ENCODE assay signal across 8 cellular contexts in genomic region chr14:24160499-24160849, GRCh38. TPM values are rescaled to one million over a fixed set of nuclear protein-coding genes. Genes with fewer than 3 reads are reported as not detected.
DNase-seq lines count a peak whose midpoint lies in the region; ATAC-seq, FAIRE-seq and TF ChIP-seq lines count a peak whose summit lies in the region.

No MANE protein-coding gene starts in this region.

- peak overlapping the region; percentile 98 for H3K27ac Mint-ChIP-seq in CD4-positive, alpha-beta T cell

- ATAC-seq in CD4-positive, alpha-beta T cell (ENCODE audit: poor library complexity) = no peak
- no peak for ATAC-seq in GM21526 (IDR thresholded peaks at IDR 0.05; ENCODE audit: low FRiP score, unreplicated experiment)
- ATAC-seq in GM21717 (IDR thresholded peaks at IDR 0.05; ENCODE audit: unreplicated experiment) = no peak

- peaks cover 55% of the 10 kb centered on the region for H3K4me1 Mint-ChIP-seq in CD4-positive, alpha-beta T cell (ENCODE audit: low read depth)

- H2AFZ ChIP-seq in parathyroid adenoma = peak overlapping the region; percentile 43

- H3K9ac ChIP-seq in parathyroid adenoma = no peak overlapping the region

- peaks cover 75% of the 10 kb centered on the region for H3K36me3 ChIP-seq in KOPT-K1 (ENCODE audit: insufficient read depth, low read length)
- peaks cover 67% of the 10 kb centered on the region for H3K36me3 ChIP-seq in effector memory CD4-positive, alpha-beta T cell (ENCODE audit: control insufficient read depth, insufficient read depth, low read length)
- H3K36me3 ChIP-seq in parathyroid adenoma (ENCODE audit: control insufficient read depth, insufficient read depth, low read length) = no peaks in the 10 kb centered on the region

- peaks cover 87% of the 10 kb centered on the region for H3K36me3 Mint-ChIP-seq in CD4-positive, alpha-beta T cell (ENCODE audit: low read depth)

- no peaks in the 10 kb centered on the region for H3K27me3 ChIP-seq in CD4-positive, alpha-beta T cell (ENCODE audit: control insufficient read depth, insufficient read depth, low read length)
- H3K27me3 ChIP-seq in effector memory CD4-positive, alpha-beta T cell (replicated peaks; ENCODE audit: control insufficient read depth, insufficient read depth, low read length, poor library complexity, severe bottlenecking) = no peaks in the 10 kb centered on the region
- H3K27me3 ChIP-seq in parathyroid adenoma (ENCODE audit: control insufficient read depth, insufficient read depth, low read length) = no peaks in the 10 kb centered on the region

- intact Hi-C loops in CD4-positive, alpha-beta T cell (cut with DNase I, micrococcal nuclease) = loop anchor here (1.0 to 5.0 kb wide), 5 partner anchors 12 to 148 kb away; partner anchors contain the start of genes CHMP4A (in 1 of the 2), DCAF11 (in 1 of the 2), NRL (in 1 of the 2) and PSME1 (in 1 of the 2)

- peak overlapping the region; percentile 97 for H3K27ac ChIP-seq in CD4-positive, alpha-beta T cell (ENCODE audit: low read depth, low read length)
- H3K27ac ChIP-seq in KOPT-K1 (ENCODE audit: low read depth, low read length, poor library complexity, severe bottlenecking) = peak overlapping the region; percentile 77
- H3K27ac ChIP-seq in effector memory CD4-positive, alpha-beta T cell (ENCODE audit: insufficient read depth, low read length, poor library complexity, severe bottlenecking) = peak overlapping the region; percentile 97
- peak overlapping the region; percentile 83 for H3K27ac ChIP-seq in parathyroid adenoma

- H3K9me3 ChIP-seq in CD4-positive, alpha-beta T cell (ENCODE audit: control insufficient read depth, low read length) = no peaks in the 10 kb centered on the region
- H3K9me3 ChIP-seq in KOPT-K1 (ENCODE audit: insufficient read depth, low read length, poor library complexity, severe bottlenecking) = no peaks in the 10 kb centered on the region
- H3K9me3 ChIP-seq in effector memory CD4-positive, alpha-beta T cell (ENCODE audit: control insufficient read depth, low read length) = no peaks in the 10 kb centered on the region
- no peaks in the 10 kb centered on the region for H3K9me3 ChIP-seq in parathyroid adenoma (ENCODE audit: control insufficient read depth, low read length)

- peaks cover 5% of the 10 kb centered on the region for H3K79me2 ChIP-seq in parathyroid adenoma

- DNase-seq in CD4-positive, alpha-beta T cell = no peak
- DNase-seq in effector memory CD4-positive, alpha-beta T cell = no peak
- DNase-seq in NCI-H510A treated with DMSO at 0.1 percent for 48 hours (lab: John Stamatoyannopoulos, UW) (no peak), frontal cortex (ENCODE audit: low spot score in 2 of 2) (no peak)

- H3K9me3 Mint-ChIP-seq in CD4-positive, alpha-beta T cell = no peaks in the 10 kb centered on the region

- CTCF ChIA-PET in CD4-positive, alpha-beta T cell (lab: Charles Lee) = interaction anchor here (0.6 to 3.1 kb wide), 30 partner anchors 10 to 572 kb away, joined by 3 to 33 read pairs (median 6); partner anchors contain the start of genes CARMIL3, CHMP4A, DCAF11 and EMC9

- no peaks in the 10 kb centered on the region for H3K27me3 Mint-ChIP-seq in CD4-positive, alpha-beta T cell

- no peak overlapping the region for H3K4me2 ChIP-seq in parathyroid adenoma (ENCODE audit: low read length)

- peaks cover 24% of the 10 kb centered on the region for H3K4me1 ChIP-seq in effector memory CD4-positive, alpha-beta T cell (ENCODE audit: control insufficient read depth, insufficient read depth, low read length, poor library complexity, severe bottlenecking)
- H3K4me1 ChIP-seq in parathyroid adenoma = peaks cover 6% of the 10 kb centered on the region

- no peak for TF ChIP-seq CTCF in CD4-positive, alpha-beta T cell (IDR thresholded peaks at IDR 0.05)
- no peak for TF ChIP-seq CTCF in parathyroid adenoma (IDR thresholded peaks at IDR 0.05)

- no peak overlapping the region for H3K4me3 ChIP-seq in effector memory CD4-positive, alpha-beta T cell (ENCODE audit: insufficient read depth, low read depth, low read length, poor library complexity, severe bottlenecking)
- H3K4me3 ChIP-seq in parathyroid adenoma (ENCODE audit: low read depth, low read length) = no peak overlapping the region

- H3K4me3 Mint-ChIP-seq in CD4-positive, alpha-beta T cell = peak overlapping the region; percentile 37

- POLR2A ChIA-PET in CD4-positive, alpha-beta T cell (lab: Charles Lee) = interaction anchor here (0.6 to 5.0 kb wide), 32 partner anchors 11 to 839 kb away, joined by 3 to 154 read pairs (median 12); partner anchors contain the start of genes CHMP4A, CIDEB, DCAF11 and EMC9

- FAIRE-seq in frontal cortex (lab: Jason Lieb, UNC) = no peak

RNA-seq across cellular contexts. Expression of gene IRF9, which starts 0.6 kb away (rescaled TPM):
- total RNA-seq in CD4-positive, alpha-beta T cell = 100 to 1,000 TPM; 248 to 262 TPM
- total RNA-seq in frontal cortex = 12.2 TPM

RNA-seq across cellular contexts. Expression of gene REC8, which starts 11.4 kb away (rescaled TPM):
- 100 to 1,000 TPM; 105 to 107 TPM for total RNA-seq in CD4-positive, alpha-beta T cell
- 15.1 TPM for total RNA-seq in frontal cortex

RNA-seq across cellular contexts. Expression of gene RNF31, which starts 13.2 kb away (rescaled TPM):
- 10 to 100 TPM; 46.0 to 57.8 TPM for total RNA-seq in CD4-positive, alpha-beta T cell
- 23.2 TPM for total RNA-seq in frontal cortex

RNA-seq across cellular contexts. Expression of gene PSME2, which starts 14.1 kb away (rescaled TPM):
- 10 to 100 TPM; 81.7 to 83.2 TPM for total RNA-seq in CD4-positive, alpha-beta T cell
- total RNA-seq in frontal cortex = 25.7 TPM

RNA-seq across cellular contexts. Expression of gene EMC9, which starts 19.1 kb away (rescaled TPM):
- total RNA-seq in CD4-positive, alpha-beta T cell = 10 to 100 TPM; 11.8 to 13.1 TPM
- total RNA-seq in frontal cortex = 8.6 TPM

Comparison
In these comparisons a context has a peak if more than half of its experiments do, and no peak if none do; other contexts are left out.
1. RNA of gene IRF9, which starts 0.6 kb away (total RNA-seq): 248 to 262 TPM in CD4-positive, alpha-beta T cell; 12.2 TPM in frontal cortex (single experiment); every median in the first group is over 10 times any median in the second.
2. Peak in every context shown above with its lines, with median percentiles within 50 percentile points of each other: H3K27ac ChIP-seq.